Comparison of ENCODE assay signal across 27 cellular contexts in the genomic region with DNA sequence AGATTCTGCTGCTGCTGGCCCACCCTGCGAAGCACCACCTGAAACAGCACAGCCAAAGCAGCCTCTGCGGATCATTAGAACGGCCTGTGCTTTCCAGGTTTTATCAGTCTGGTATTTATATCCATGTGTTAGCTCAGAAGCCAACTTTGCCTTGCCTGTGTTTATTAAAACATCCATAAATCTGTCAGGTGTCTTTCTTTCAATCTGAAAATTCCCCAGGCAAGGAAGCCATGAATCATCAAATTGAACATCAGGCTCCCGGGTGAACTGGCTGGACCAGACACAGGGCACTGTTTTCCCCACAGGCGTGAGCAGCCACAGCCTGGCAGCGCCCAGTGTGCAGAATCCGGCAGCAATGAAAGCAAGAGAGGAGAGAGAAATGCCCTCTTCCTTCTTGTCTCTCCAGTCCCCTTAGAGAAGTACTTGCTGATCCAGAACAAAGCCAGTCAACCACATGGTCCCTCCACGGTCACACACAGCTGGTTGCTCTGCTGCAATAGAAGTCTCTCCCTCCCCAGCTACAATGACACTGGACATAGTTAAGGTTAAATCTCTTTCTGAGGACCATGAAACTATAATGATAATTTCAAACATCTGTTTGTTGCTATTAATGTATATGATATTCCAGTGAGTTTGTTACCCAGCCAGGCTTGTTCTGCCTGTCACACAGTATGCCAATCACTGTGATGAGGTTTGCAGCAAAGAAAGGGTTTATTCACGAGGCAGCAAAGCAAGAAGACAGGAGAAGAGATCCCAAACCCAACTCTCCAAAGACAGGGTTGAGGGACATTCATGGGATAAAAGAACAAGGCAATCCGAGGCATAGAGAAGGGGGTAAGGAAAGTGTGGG.
DNase-seq lines count a peak whose midpoint lies in the region; FAIRE-seq and TF ChIP-seq lines count a peak whose summit lies in the region.
"Had no signal": no experiment of that assay in that cellular context is flagged by ENCODE, and none has a peak within 500 bp of the region (broad histone marks: within the 10 kb centered on the region; RNA-seq: fewer than 3 reads in every experiment).

No MANE protein-coding gene starts in this region.

- peak in 1 of 2 experiments; percentile 99; a peak in 2 of 4 replicates for TF ChIP-seq EP300 in SK-N-SH (IDR thresholded peaks at IDR 0.05; ENCODE audit: borderline replicate concordance in 1 of 2, low read depth in 1 of 2, low read length in 1 of 2)

- BruUV-seq in Calu3 (replicated peaks; lab: Mats Ljungman, UMichigan): no TSS peak

- no peak for FAIRE-seq in GM19239 (lab: Jason Lieb, UNC)
- FAIRE-seq: GM12892, RCC 7860 had no signal

- no peaks in the 10 kb centered on the region for H3K9me3 Mint-ChIP-seq in Calu3 (ENCODE audit: low read depth, unreplicated experiment)
- H3K9me3 Mint-ChIP-seq in neural progenitor cell: peaks cover 4% of the 10 kb centered on the region
- H3K9me3 Mint-ChIP-seq: activated naive CD4-positive, alpha-beta T cell treated with anti-CD3 and anti-CD28 coated beads, Interleukin-2, amount 50 U/mL, for 72 hours; activated T-helper 17 cell treated with anti-CD3 and anti-CD28 coated beads, Interleukin-2, amount 50 U/mL, for 72 hours had no signal

- H3K4me1 Mint-ChIP-seq in Calu3 (ENCODE audit: low read depth, unreplicated experiment) (no peaks in the 10 kb centered on the region), neural progenitor cell (no peaks in the 10 kb centered on the region)
- H3K4me1 Mint-ChIP-seq: activated T-helper 17 cell treated with anti-CD3 and anti-CD28 coated beads, Interleukin-2, amount 50 U/mL, for 72 hours; memory B cell; T-helper 17 cell had no signal

- H3K4me2 ChIP-seq in SK-N-SH (no peak overlapping the region), neural progenitor cell (no peak overlapping the region)

- H3K27me3 ChIP-seq in SK-N-SH (ENCODE audit: insufficient read depth) (no peaks in the 10 kb centered on the region), neural progenitor cell (no peaks in the 10 kb centered on the region)
- H3K27me3 ChIP-seq: cardiac muscle cell, neutrophil, upper lobe of right lung had no signal

- CTCF ChIA-PET in Calu3 (lab: Charles Lee) (no interaction called here), SK-N-SH (lab: Yijun Ruan, JAX) (interaction anchor here (0.9 to 1.6 kb wide), 6 partner anchors 10 to 72 kb away, joined by 3 to 6 read pairs (median 4); no protein-coding TSS in a partner anchor)

- POLR2A ChIA-PET in SK-N-SH (lab: Yijun Ruan, JAX): interaction anchor here (0.6 to 1.7 kb wide), 3 partner anchors 12 to 466 kb away, joined by 3 to 7 read pairs (median 4); no protein-coding TSS in a partner anchor

- H3K9me3 ChIP-seq in SK-N-SH (no peaks in the 10 kb centered on the region), neural progenitor cell (ENCODE audit: low read depth) (no peaks in the 10 kb centered on the region)
- H3K9me3 ChIP-seq: neutrophil, upper lobe of right lung had no signal

- no peaks in the 10 kb centered on the region for H3K36me3 ChIP-seq in SK-N-SH (replicated peaks in 1 of 2; ENCODE audit: control insufficient read depth in 1 of 2, insufficient read depth in 2 of 2, low read length in 1 of 2)
- H3K36me3 ChIP-seq in neural progenitor cell: no peaks in the 10 kb centered on the region
- H3K36me3 ChIP-seq: cardiac muscle cell, neutrophil, upper lobe of right lung had no signal

- no peak overlapping the region for H3K9ac ChIP-seq in SK-N-SH
- H3K9ac ChIP-seq in neural progenitor cell: no peak overlapping the region

- H3K9me2 ChIP-seq in SK-N-SH: no peaks in the 10 kb centered on the region

- H3K27ac ChIP-seq in SK-N-SH (ENCODE audit: low read depth in 2 of 2, low read length in 1 of 2) (peak overlapping the region in 1 of 2 experiments; percentile 97; a peak in 2 of 4 replicates), neural progenitor cell (no peak overlapping the region)
- H3K27ac ChIP-seq: cardiac muscle cell, neutrophil, skin epidermis, upper lobe of right lung had no signal

- H3K4me3 ChIP-seq in SK-N-SH (ENCODE audit: low read depth in 2 of 2, low read length in 1 of 2) (no peak overlapping the region), neural progenitor cell (no peak overlapping the region)
- H3K4me3 ChIP-seq: cardiac muscle cell, skin epidermis, upper lobe of right lung had no signal

- H3K79me2 ChIP-seq in SK-N-SH (ENCODE audit: insufficient read depth): no peaks in the 10 kb centered on the region
- no peaks in the 10 kb centered on the region for H3K79me2 ChIP-seq in neural progenitor cell (ENCODE audit: low read depth)

- intact Hi-C loops in Calu3 (cut with micrococcal nuclease; ENCODE audit: unreplicated experiment): no loop called here

- H3K4me1 ChIP-seq in SK-N-SH (ENCODE audit: control insufficient read depth in 1 of 2, insufficient read depth in 2 of 2, low read depth in 1 of 2, low read length in 1 of 2) (peaks cover 0 to 26% of the 10 kb centered on the region in 2 experiments; a peak in 2 of 4 replicates), neural progenitor cell (no peaks in the 10 kb centered on the region)
- H3K4me1 ChIP-seq: upper lobe of right lung had no signal

- H3K4me3 Mint-ChIP-seq in Calu3 (ENCODE audit: low read depth, unreplicated experiment) (no peak overlapping the region), neural progenitor cell (no peak overlapping the region)
- H3K4me3 Mint-ChIP-seq: activated T-helper 17 cell treated with anti-CD3 and anti-CD28 coated beads, Interleukin-2, amount 50 U/mL, for 72 hours; memory B cell; T-helper 17 cell had no signal

- H4K20me1 ChIP-seq in SK-N-SH (ENCODE audit: insufficient read depth) (no peaks in the 10 kb centered on the region), neural progenitor cell (ENCODE audit: low read depth) (no peaks in the 10 kb centered on the region)

- DNase-seq in A172 (ENCODE audit: low spot score) (peak; percentile 38), Calu3 (peak; percentile 21), SK-N-SH (peak; percentile 75), neural progenitor cell (ENCODE audit: low spot score) (no peak), ureter (ENCODE audit: low spot score) (no peak), NCI-H1694 (lab: John Stamatoyannopoulos, UW) (no peak), GM19239 (ENCODE audit: insufficient read length, low spot score) (no peak)
- no peak for DNase-seq in activated T-cell treated with anti-CD3 and anti-CD28 coated beads, Interleukin-2, amount 50 U/mL, for 1 hour
- DNase-seq: activated CD4-positive, alpha-beta T cell treated with anti-CD3 and anti-CD28 coated beads for 48 hours; anterior cingulate cortex; EL; KBM-7; kidney glomerular epithelial cell; NCI-H146; NCI-H2171; NCI-H524 treated with DMSO at 0.1 percent for 48 hours; substantia nigra; T-helper 17 cell; upper lobe of right lung had no signal

- peak; percentile 5 for TF ChIP-seq RAD21 in SK-N-SH (IDR thresholded peaks at IDR 0.05; ENCODE audit: low read length)

- H3K27ac Mint-ChIP-seq in Calu3 (ENCODE audit: unreplicated experiment): no peak overlapping the region
- H3K27ac Mint-ChIP-seq in neural progenitor cell: peak overlapping the region; percentile 7
- H3K27ac Mint-ChIP-seq: activated naive CD4-positive, alpha-beta T cell treated with anti-CD3 and anti-CD28 coated beads, Interleukin-2, amount 50 U/mL, for 72 hours; activated T-helper 17 cell treated with anti-CD3 and anti-CD28 coated beads, Interleukin-2, amount 50 U/mL, for 72 hours; memory B cell; T-helper 17 cell had no signal

- no peaks in the 10 kb centered on the region for H3K36me3 Mint-ChIP-seq in Calu3 (ENCODE audit: insufficient read depth, unreplicated experiment)
- H3K36me3 Mint-ChIP-seq in neural progenitor cell: no peaks in the 10 kb centered on the region
- H3K36me3 Mint-ChIP-seq: activated naive CD4-positive, alpha-beta T cell treated with anti-CD3 and anti-CD28 coated beads, Interleukin-2, amount 50 U/mL, for 72 hours; memory B cell had no signal

- TF ChIP-seq CTCF in Calu3 (IDR thresholded peaks at IDR 0.05; ENCODE audit: unreplicated experiment) (no peak), SK-N-SH (IDR thresholded peaks at IDR 0.05) (no peak), neural progenitor cell (IDR thresholded peaks at IDR 0.05) (no peak)

- H3K27me3 Mint-ChIP-seq in Calu3 (ENCODE audit: unreplicated experiment): no peaks in the 10 kb centered on the region
- peaks cover 4% of the 10 kb centered on the region for H3K27me3 Mint-ChIP-seq in neural progenitor cell (ENCODE audit: insufficient read depth, low read depth)
- H3K27me3 Mint-ChIP-seq: activated T-helper 17 cell treated with anti-CD3 and anti-CD28 coated beads, Interleukin-2, amount 50 U/mL, for 72 hours; memory B cell; T-helper 17 cell had no signal

- 36% methylated on average over 8 of the region's 10 CpGs for WGBS in SK-N-SH (ENCODE audit: low lambda C conversion rate)

- H3F3A ChIP-seq in SK-N-SH (replicated peaks; ENCODE audit: insufficient read depth) (no peaks in the 10 kb centered on the region), neural progenitor cell (ENCODE audit: low read depth) (no peaks in the 10 kb centered on the region)

- H2AFZ ChIP-seq in SK-N-SH (ENCODE audit: low read depth) (no peak overlapping the region), neural progenitor cell (replicated peaks) (peak overlapping the region; percentile 76)

TF ChIP-seq in SK-N-SH, 30 proteins besides CTCF, POLR2A, EP300 and RAD21 (continues in another document):
- TF ChIP-seq FOXM1 (IDR thresholded peaks at IDR 0.05; ENCODE audit: low read depth) (no peak), CHD2 (IDR thresholded peaks at IDR 0.05; ENCODE audit: low read length, partially characterized antibody) (peak; percentile 74), RFX5 (IDR thresholded peaks at IDR 0.05; ENCODE audit: low read length) (no peak), JUND (IDR thresholded peaks at IDR 0.05) (no peak), RCOR1 (IDR thresholded peaks at IDR 0.05; ENCODE audit: low read length) (peak; percentile 72; the same call in 1 of the 2 replicates), FOXJ3 (CRISPR knock-in tag; IDR thresholded peaks at IDR 0.05) (peak; percentile 96), POLR2AphosphoS5 (IDR thresholded peaks at IDR 0.05; ENCODE audit: low read depth, low read length) (no peak), YY1 (IDR thresholded peaks at IDR 0.05; ENCODE audit: low read depth) (no peak), NFIC (IDR thresholded peaks at IDR 0.05; ENCODE audit: borderline replicate concordance) (no peak), FOSL2 (IDR thresholded peaks at IDR 0.05; ENCODE audit: borderline replicate concordance, low read depth) (no peak), GABPA (IDR thresholded peaks at IDR 0.05; ENCODE audit: low read depth) (no peak), SMC3 (IDR thresholded peaks at IDR 0.05; ENCODE audit: low read depth, low read length) (no peak)
- TF ChIP-seq, protein P1, sequence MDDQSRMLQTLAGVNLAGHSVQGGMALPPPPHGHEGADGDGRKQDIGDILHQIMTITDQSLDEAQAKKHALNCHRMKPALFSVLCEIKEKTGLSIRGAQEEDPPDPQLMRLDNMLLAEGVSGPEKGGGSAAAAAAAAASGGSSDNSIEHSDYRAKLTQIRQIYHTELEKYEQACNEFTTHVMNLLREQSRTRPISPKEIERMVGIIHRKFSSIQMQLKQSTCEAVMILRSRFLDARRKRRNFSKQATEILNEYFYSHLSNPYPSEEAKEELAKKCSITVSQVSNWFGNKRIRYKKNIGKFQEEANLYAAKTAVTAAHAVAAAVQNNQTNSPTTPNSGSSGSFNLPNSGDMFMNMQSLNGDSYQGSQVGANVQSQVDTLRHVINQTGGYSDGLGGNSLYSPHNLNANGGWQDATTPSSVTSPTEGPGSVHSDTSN (IDR thresholded peaks at IDR 0.05): peak; percentile 48

Comparison
In these comparisons a context has a peak if more than half of its experiments do, and no peak if none do; other contexts are left out.
1. DNase-seq: peak in A172 (single experiment), Calu3 (single experiment) and SK-N-SH (single experiment); none in neural progenitor cell (single experiment), ureter (single experiment), NCI-H1694 (single experiment), GM19239 (single experiment) and activated T-cell treated with anti-CD3 and anti-CD28 coated beads, Interleukin-2, amount 50 U/mL, for 1 hour (single experiment).